ENCODE assay signal across 1 cellular context in genomic region chr17:751269-752001, GRCh38.
TF ChIP-seq lines count a peak whose summit lies in the region.

No MANE protein-coding gene starts in this region.

TF ChIP-seq in A549, 52 proteins besides CTCF, POLR2A, EP300 and RAD21 (continued from another document):
- TF ChIP-seq RNF2 (IDR thresholded peaks at IDR 0.05; ENCODE audit: borderline replicate concordance, low read depth) = no peak
- TF ChIP-seq HEYL (CRISPR knock-in tag; IDR thresholded peaks at IDR 0.05) = no peak
- TF ChIP-seq MAZ (IDR thresholded peaks at IDR 0.05; ENCODE audit: borderline replicate concordance, low read depth, low read length) = 0 out of 2 replicates have a peak, but pooled peaks have one; percentile 28
- no peak for TF ChIP-seq SMC3 (IDR thresholded peaks at IDR 0.05)
- TF ChIP-seq TP53 (CRISPR knock-in tag; IDR thresholded peaks at IDR 0.05) = peak; percentile 25; the same call in 1 of the 2 replicates
- TF ChIP-seq HOXB5 (CRISPR knock-in tag; IDR thresholded peaks at IDR 0.05) = peak; percentile 74; the same call in 1 of the 2 replicates
- TF ChIP-seq KDM5A (IDR thresholded peaks at IDR 0.05) = no peak
- no peak for TF ChIP-seq TFCP2L1 (CRISPR knock-in tag; IDR thresholded peaks at IDR 0.05)
- TF ChIP-seq FOXS1 (CRISPR knock-in tag; IDR thresholded peaks at IDR 0.05) = peak; percentile 27; the same call in 1 of the 2 replicates
- no peak for TF ChIP-seq JUN (IDR thresholded peaks at IDR 0.05)
